Comparison of ENCODE assay signal across 2 cellular contexts in the genomic region with DNA sequence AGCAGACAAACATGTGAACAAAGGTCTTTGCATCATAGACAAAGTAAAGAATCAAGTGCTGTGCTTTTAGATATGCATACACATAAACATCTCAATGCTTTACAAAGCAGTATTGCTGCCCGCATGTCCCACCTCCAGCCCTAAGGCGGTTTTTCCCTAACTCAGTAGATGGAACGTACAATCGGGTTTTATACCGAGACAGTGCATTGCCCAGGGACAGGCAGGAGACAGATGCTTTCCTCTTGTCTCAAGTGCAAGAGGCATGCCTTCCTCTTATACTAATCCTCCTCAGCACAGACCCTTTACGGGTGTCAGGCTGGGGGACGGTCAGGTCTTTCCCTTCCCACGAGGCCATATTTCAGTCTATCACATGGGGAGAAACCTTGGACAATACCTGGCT. TPM values are rescaled to one million over a fixed set of nuclear protein-coding genes. Genes with fewer than 3 reads are reported as not detected.
"Had no signal": no experiment of that assay in that cellular context is flagged by ENCODE, and none has a peak within 500 bp of the region (broad histone marks: within the 10 kb centered on the region; RNA-seq: fewer than 3 reads in every experiment).

No MANE protein-coding gene starts in this region.

RNA-seq across cellular contexts. Expression of a gene that starts 5.1 kb away (rescaled TPM):
- total RNA-seq: ascending aorta, SJSA1 had no signal
